Comparison of ENCODE assay signal across 12 cellular contexts in genomic region chr2:74052732-74053712, GRCh38.
DNase-seq lines count a peak whose midpoint lies in the region; ATAC-seq and TF ChIP-seq lines count a peak whose summit lies in the region.
"Had no signal": no experiment of that assay in that cellular context is flagged by ENCODE, and none has a peak within 500 bp of the region (broad histone marks: within the 10 kb centered on the region; RNA-seq: fewer than 3 reads in every experiment).

No MANE protein-coding gene starts in this region.

- no peak for TF ChIP-seq CTCF in GM10266 (IDR thresholded peaks at IDR 0.05; ENCODE audit: control insufficient read depth, insufficient read depth, low read depth, missing control alignments)
- no peak for TF ChIP-seq CTCF in mucosa of descending colon (IDR thresholded peaks at IDR 0.05)
- no peak for TF ChIP-seq CTCF in hepatocyte (IDR thresholded peaks at IDR 0.05; ENCODE audit: poor library complexity)

- H3K9me3 ChIP-seq in mucosa of descending colon: no peaks in the 10 kb centered on the region
- H3K9me3 ChIP-seq in hepatocyte (ENCODE audit: low read depth): no peaks in the 10 kb centered on the region
- H3K9me3 ChIP-seq: colonic mucosa had no signal

- H2AFZ ChIP-seq in hepatocyte: no peak overlapping the region
- H2AFZ ChIP-seq: GM23248 had no signal

- H3K4me1 Mint-ChIP-seq in T-helper 2 cell treated with Interferon-gamma antibody and Interleukin-4, amounts not matched to agents 5 μg/mL and 100 μg/mL, for 36 hours (ENCODE audit: low read depth): peaks cover 16% of the 10 kb centered on the region

- H3K4me1 ChIP-seq in mucosa of descending colon (ENCODE audit: low read depth) (no peaks in the 10 kb centered on the region), hepatocyte (ENCODE audit: insufficient read depth) (peaks cover 5% of the 10 kb centered on the region)
- H3K4me1 ChIP-seq: colonic mucosa had no signal

- H3K27me3 Mint-ChIP-seq in T-helper 2 cell treated with Interferon-gamma antibody and Interleukin-4, amounts not matched to agents 5 μg/mL and 100 μg/mL, for 36 hours (ENCODE audit: low read depth): no peaks in the 10 kb centered on the region

- no peaks in the 10 kb centered on the region for H3K27me3 ChIP-seq in hepatocyte
- H3K27me3 ChIP-seq: colonic mucosa had no signal

- 91% methylated on average over 8 of the region's 8 CpGs for WGBS in hepatocyte (ENCODE audit: low lambda C conversion rate, missing lambda C conversion rate)

- no peak overlapping the region for H3K27ac ChIP-seq in hepatocyte
- H3K27ac ChIP-seq: colonic mucosa, GM23248 had no signal

- peak; percentile 44 for DNase-seq in GM10266 (ENCODE audit: extremely low spot score)
- DNase-seq in T-helper 2 cell treated with Interferon-gamma antibody and Interleukin-4, amounts not matched to agents 5 μg/mL and 100 μg/mL, for 36 hours (ENCODE audit: low spot score): no peak
- no peak for DNase-seq in mucosa of descending colon
- DNase-seq in NCI-H2171 (lab: John Stamatoyannopoulos, UW): no peak
- DNase-seq in hepatocyte (ENCODE audit: low spot score): no peak
- DNase-seq in NCI-H146 treated with DMSO at 0.1 percent for 48 hours (lab: John Stamatoyannopoulos, UW; ENCODE audit: unreplicated experiment): no peak
- DNase-seq: colonic mucosa, DMS79 treated with DMSO at 0.1 percent for 48 hours, GM23248, occipital lobe had no signal

- ATAC-seq in GM21447 (IDR thresholded peaks at IDR 0.05; ENCODE audit: unreplicated experiment): peak; percentile 75
- ATAC-seq in mucosa of descending colon: peak; percentile 61
- ATAC-seq: left lobe of liver had no signal

- no peaks in the 10 kb centered on the region for H3K36me3 ChIP-seq in mucosa of descending colon (ENCODE audit: low read depth)
- H3K36me3 ChIP-seq in hepatocyte (replicated peaks; ENCODE audit: insufficient read depth, low read depth): no peaks in the 10 kb centered on the region
- H3K36me3 ChIP-seq: colonic mucosa had no signal

- H3K4me3 ChIP-seq in mucosa of descending colon (no peak overlapping the region), hepatocyte (no peak overlapping the region)
- H3K4me3 ChIP-seq: colonic mucosa, GM23248 had no signal

- no peaks in the 10 kb centered on the region for H3K9me2 ChIP-seq in hepatocyte (replicated peaks; ENCODE audit: insufficient read depth)

- peaks cover 68% of the 10 kb centered on the region for H3K79me2 ChIP-seq in hepatocyte

- peaks cover 16% of the 10 kb centered on the region for H4K20me1 ChIP-seq in hepatocyte (ENCODE audit: insufficient read depth, poor library complexity, severe bottlenecking)

- no peaks in the 10 kb centered on the region for H3K9me3 Mint-ChIP-seq in T-helper 2 cell treated with Interferon-gamma antibody and Interleukin-4, amounts not matched to agents 5 μg/mL and 100 μg/mL, for 36 hours

- H3K4me2 ChIP-seq in hepatocyte: no peak overlapping the region

- H3K27ac Mint-ChIP-seq in T-helper 2 cell treated with Interferon-gamma antibody and Interleukin-4, amounts not matched to agents 5 μg/mL and 100 μg/mL, for 36 hours: peak overlapping the region; percentile 46

- intact Hi-C loops in mucosa of descending colon (cut with DNase I, micrococcal nuclease): no loop called here

- peaks cover 17% of the 10 kb centered on the region for H3K36me3 Mint-ChIP-seq in T-helper 2 cell treated with Interferon-gamma antibody and Interleukin-4, amounts not matched to agents 5 μg/mL and 100 μg/mL, for 36 hours (ENCODE audit: low read depth)

- H3K4me3 Mint-ChIP-seq in T-helper 2 cell treated with Interferon-gamma antibody and Interleukin-4, amounts not matched to agents 5 μg/mL and 100 μg/mL, for 36 hours: peak overlapping the region; percentile 40
